In genomic region chr2:231800493-231801091, GRCh38 we compare ENCODE assay signal across 8 cellular contexts. TPM values are rescaled to one million over a fixed set of nuclear protein-coding genes. Genes with fewer than 3 reads are reported as not detected.
DNase-seq lines count a peak whose midpoint lies in the region; ATAC-seq and TF ChIP-seq lines count a peak whose summit lies in the region.

No MANE protein-coding gene starts in this region.

- no peak overlapping the region for H3K27ac ChIP-seq in naive thymus-derived CD4-positive, alpha-beta T cell (ENCODE audit: low read depth, low read length)

- intact Hi-C loops in naive thymus-derived CD4-positive, alpha-beta T cell (cut with micrococcal nuclease) = no loop called here

- CTCF ChIA-PET in BJ (lab: Yijun Ruan, JAX) = interaction anchor here (0.7 to 2.6 kb wide), 13 partner anchors 8 to 468 kb away, joined by 3 to 21 read pairs (median 4); no protein-coding TSS in a partner anchor
- CTCF ChIA-PET in naive thymus-derived CD4-positive, alpha-beta T cell (lab: Charles Lee) = interaction anchor here (0.6 kb wide), 2 partner anchors 192 to 248 kb away, joined by 4 read pairs; no protein-coding TSS in a partner anchor

- no peak overlapping the region for H3K4me3 ChIP-seq in BJ (ENCODE audit: low read depth, low read length)
- H3K4me3 ChIP-seq in naive thymus-derived CD4-positive, alpha-beta T cell (ENCODE audit: low read length) = no peak overlapping the region

- no peaks in the 10 kb centered on the region for H3K4me1 ChIP-seq in naive thymus-derived CD4-positive, alpha-beta T cell (ENCODE audit: control insufficient read depth in 2 of 2, insufficient read depth in 2 of 2, low read length in 2 of 2)

- ATAC-seq in SK-N-SH treated with all-trans-retinoic acid at 6 μM for 48 hours (peak; percentile 76), GM19463 (IDR thresholded peaks at IDR 0.05; ENCODE audit: unreplicated experiment) (no peak), GM21529 (IDR thresholded peaks at IDR 0.05; ENCODE audit: unreplicated experiment) (no peak)
- ATAC-seq in naive thymus-derived CD4-positive, alpha-beta T cell = peak; percentile 54

- H3K27ac Mint-ChIP-seq in naive thymus-derived CD4-positive, alpha-beta T cell = no peak overlapping the region

- H3K4me1 Mint-ChIP-seq in naive thymus-derived CD4-positive, alpha-beta T cell = peaks cover 0 to 21% (median 6%) of the 10 kb centered on the region in 7 donors

- H3K9me3 Mint-ChIP-seq in naive thymus-derived CD4-positive, alpha-beta T cell = no peaks in the 10 kb centered on the region

- peaks cover 8 to 64% (median 17%) of the 10 kb centered on the region in 5 donors for H3K36me3 Mint-ChIP-seq in naive thymus-derived CD4-positive, alpha-beta T cell

- H3K4me3 Mint-ChIP-seq in naive thymus-derived CD4-positive, alpha-beta T cell = no peak overlapping the region

- no peaks in the 10 kb centered on the region for H3K27me3 ChIP-seq in BJ (ENCODE audit: control insufficient read depth, insufficient read depth, low read length)
- no peaks in the 10 kb centered on the region for H3K27me3 ChIP-seq in naive thymus-derived CD4-positive, alpha-beta T cell (ENCODE audit: control insufficient read depth in 2 of 2, insufficient read depth in 2 of 2, low read length in 2 of 2)

- DNase-seq in BJ (ENCODE audit: low read depth) (no peak), HCEC 1CT (peak; percentile 24), dermis blood vessel endothelial cell (peak; percentile 63), hippocampal formation (lab: John Stamatoyannopoulos, UW) (no peak)
- peak in 3 of 9 donors; percentile 12 to 43 (median 18) for DNase-seq in naive thymus-derived CD4-positive, alpha-beta T cell

- H3K36me3 ChIP-seq in BJ (ENCODE audit: control insufficient read depth, insufficient read depth, low read length) = peaks cover 6% of the 10 kb centered on the region
- H3K36me3 ChIP-seq in naive thymus-derived CD4-positive, alpha-beta T cell (ENCODE audit: control insufficient read depth in 2 of 3, insufficient read depth in 3 of 3, low read length in 3 of 3) = peaks cover 15 to 77% (median 27%) of the 10 kb centered on the region in 3 experiments

- peak; percentile 79 for TF ChIP-seq CTCF in BJ (IDR thresholded peaks at IDR 0.05; ENCODE audit: insufficient read depth, low read depth, low read length)

- H3K9me3 ChIP-seq in naive thymus-derived CD4-positive, alpha-beta T cell (ENCODE audit: control insufficient read depth in 2 of 3, low read length in 3 of 3) = no peaks in the 10 kb centered on the region

- POLR2A ChIA-PET in BJ (lab: Charles Lee) = no interaction called here
- POLR2A ChIA-PET in naive thymus-derived CD4-positive, alpha-beta T cell (lab: Charles Lee) = no interaction called here

- H3K27me3 Mint-ChIP-seq in naive thymus-derived CD4-positive, alpha-beta T cell = no peaks in the 10 kb centered on the region

TF ChIP-seq in SK-N-SH treated with all-trans-retinoic acid at 6 μM for 48 hours, 23 proteins besides CTCF, POLR2A, EP300 and RAD21:
- no peak for TF ChIP-seq ISL1 (CRISPR knock-in tag; IDR thresholded peaks at IDR 0.05)

RNA-seq across cellular contexts. Expression of gene COPS7B, which starts 14.3 kb away (rescaled TPM):
- polyA plus RNA-seq in BJ (2011; rRNA removed) = 40.8 and 52.7 TPM in 2 replicates
- polyA minus RNA-seq in BJ (2011; rRNA and poly(A)+ RNA removed) = 15.9 and 23.3 TPM in 2 replicates
- total RNA-seq in dermis blood vessel endothelial cell = 16.7 and 18.6 TPM in 2 replicates
- 10 to 100 TPM; 33.4 to 60.6 (median 50.6) TPM for total RNA-seq in naive thymus-derived CD4-positive, alpha-beta T cell
- 10 to 100 TPM; 38.8 to 42.9 TPM for polyA plus RNA-seq in naive thymus-derived CD4-positive, alpha-beta T cell

RNA-seq across cellular contexts. Expression of gene PDE6D, which starts 19.5 kb away (rescaled TPM):
- polyA plus RNA-seq in BJ (2011; rRNA removed) = 28.7 and 35.1 TPM in 2 replicates
- polyA minus RNA-seq in BJ (2011; rRNA and poly(A)+ RNA removed) = 6.1 and 10.1 TPM in 2 replicates
- 22.7 and 29.8 TPM in 2 replicates for total RNA-seq in dermis blood vessel endothelial cell
- total RNA-seq in naive thymus-derived CD4-positive, alpha-beta T cell = 10 to 100 TPM; 14.3 to 35.7 (median 25.2) TPM
- 10 to 100 TPM; 52.1 to 55.3 TPM for polyA plus RNA-seq in naive thymus-derived CD4-positive, alpha-beta T cell

Comparison
In these comparisons a context has a peak if more than half of its experiments do, and no peak if none do; other contexts are left out.
1. DNase-seq: peak in HCEC 1CT (single experiment) and dermis blood vessel endothelial cell (single experiment); none in BJ (single experiment) and hippocampal formation (0 of 2).
2. ATAC-seq: peak in SK-N-SH treated with all-trans-retinoic acid at 6 μM for 48 hours (single experiment) and naive thymus-derived CD4-positive, alpha-beta T cell (single experiment); none in GM19463 (single experiment) and GM21529 (single experiment).